33 cellular contexts compared by ENCODE assay signal in the genomic region with DNA sequence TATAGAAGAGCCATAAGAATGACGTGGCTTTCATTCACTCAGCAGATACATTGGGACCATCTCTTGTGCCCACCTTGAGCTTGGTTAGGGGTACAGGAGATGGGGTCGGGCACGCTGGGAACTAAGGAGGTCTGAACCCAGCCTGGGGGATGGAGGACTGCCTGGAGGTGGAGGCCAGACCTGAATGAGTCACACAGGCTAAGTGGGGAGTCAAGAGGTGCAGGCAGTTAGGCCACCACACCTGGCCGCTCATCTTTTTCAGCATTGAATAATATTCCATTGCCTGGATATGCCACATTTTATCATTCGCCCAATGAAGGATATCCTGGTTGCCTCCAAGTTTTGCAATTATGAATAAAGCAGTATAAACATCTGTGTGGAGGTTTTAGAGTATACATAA. TPM values are rescaled to one million over a fixed set of nuclear protein-coding genes. Genes with fewer than 3 reads are reported as not detected.
"Had no signal": no experiment of that assay in that cellular context is flagged by ENCODE, and none has a peak within 500 bp of the region (broad histone marks: within the 10 kb centered on the region; RNA-seq: fewer than 3 reads in every experiment).

No MANE protein-coding gene starts in this region.

- H3K9me3 ChIP-seq: esophagus muscularis mucosa, gastrocnemius medialis, heart left ventricle had no signal

- ATAC-seq: activated CD4-positive, CD25-positive, alpha-beta regulatory T cell treated with anti-CD3 and anti-CD28 coated beads, Interleukin-2, amount 50 U/mL, for 24 hours; activated CD8-positive, alpha-beta T cell treated with anti-CD3 and anti-CD28 coated beads for 36 hours; activated T-cell treated with anti-CD3 and anti-CD28 coated beads, Interleukin-2, amount 50 U/mL, for 4 hours; activated T-helper 17 cell treated with anti-CD3 and anti-CD28 coated beads, Interleukin-2, amount 50 U/mL, for 72 hours; effector memory CD8-positive, alpha-beta T cell; foreskin keratinocyte; gastrocnemius medialis; heart left ventricle had no signal

- H3K4me3 ChIP-seq: esophagus muscularis mucosa, gastrocnemius medialis, heart left ventricle had no signal

- H3K9me3 Mint-ChIP-seq: activated B cell treated with CpG ODN at 0.5 μM for 24 hours; activated CD8-positive, alpha-beta T cell treated with anti-CD3 and anti-CD28 coated beads for 36 hours; activated T-cell treated with anti-CD3 and anti-CD28 coated beads, Interleukin-2, amount 50 U/mL, for 4 hours; activated T-helper 17 cell treated with anti-CD3 and anti-CD28 coated beads, Interleukin-2, amount 50 U/mL, for 72 hours; central memory CD8-positive, alpha-beta T cell; effector memory CD8-positive, alpha-beta T cell; T-helper 2 cell treated with Interferon-gamma antibody and Interleukin-4, amounts not matched to agents 5 μg/mL and 100 μg/mL, for 36 hours had no signal

- FAIRE-seq: astrocyte, bronchial epithelial cell had no signal

- H3K4me1 ChIP-seq: foreskin keratinocyte had no signal

- H3K4me3 Mint-ChIP-seq: activated B cell treated with CpG ODN at 0.5 μM for 24 hours; activated CD8-positive, alpha-beta T cell treated with anti-CD3 and anti-CD28 coated beads for 36 hours; activated naive CD8-positive, alpha-beta T cell; activated T-cell treated with anti-CD3 and anti-CD28 coated beads, Interleukin-2, amount 50 U/mL, for 4 hours; activated T-helper 17 cell treated with anti-CD3 and anti-CD28 coated beads, Interleukin-2, amount 50 U/mL, for 72 hours; central memory CD8-positive, alpha-beta T cell; effector memory CD8-positive, alpha-beta T cell; T-helper 2 cell treated with Interferon-gamma antibody and Interleukin-4, amounts not matched to agents 5 μg/mL and 100 μg/mL, for 36 hours had no signal

- H3K27ac ChIP-seq: brain microvascular endothelial cell, esophagus muscularis mucosa, foreskin keratinocyte, gastrocnemius medialis, heart left ventricle, WERI-Rb-1 had no signal

- H3K36me3 Mint-ChIP-seq: activated naive CD8-positive, alpha-beta T cell had no signal

- H3K36me3 ChIP-seq: brain microvascular endothelial cell, esophagus muscularis mucosa, gastrocnemius medialis, heart left ventricle, WERI-Rb-1 had no signal

- H3K27me3 Mint-ChIP-seq: activated B cell treated with CpG ODN at 0.5 μM for 24 hours; activated CD8-positive, alpha-beta T cell treated with anti-CD3 and anti-CD28 coated beads for 36 hours; activated naive CD8-positive, alpha-beta T cell; activated T-helper 17 cell treated with anti-CD3 and anti-CD28 coated beads, Interleukin-2, amount 50 U/mL, for 72 hours; central memory CD8-positive, alpha-beta T cell; effector memory CD8-positive, alpha-beta T cell had no signal

- H3K27ac Mint-ChIP-seq: activated B cell treated with CpG ODN at 0.5 μM for 24 hours; activated CD8-positive, alpha-beta T cell treated with anti-CD3 and anti-CD28 coated beads for 36 hours; activated naive CD8-positive, alpha-beta T cell; activated T-helper 17 cell treated with anti-CD3 and anti-CD28 coated beads, Interleukin-2, amount 50 U/mL, for 72 hours; effector memory CD8-positive, alpha-beta T cell; T-helper 2 cell treated with Interferon-gamma antibody and Interleukin-4, amounts not matched to agents 5 μg/mL and 100 μg/mL, for 36 hours had no signal

- DNase-seq: activated B cell treated with CpG ODN at 0.5 μM for 24 hours; activated CD4-positive, alpha-beta T cell treated with anti-CD3 and anti-CD28 coated beads for 48 hours; activated CD4-positive, alpha-beta T cell treated with anti-CD3 and anti-CD28 coated beads, Interleukin-2, amount 50 U/mL, for 1 hour; activated CD4-positive, alpha-beta T cell treated with anti-CD3 and anti-CD28 coated beads, Interleukin-2, amount 50 U/mL, for 48 hours; activated CD8-positive, alpha-beta memory T cell treated with anti-CD3 and anti-CD28 coated beads for 24 hours; activated CD8-positive, alpha-beta T cell treated with anti-CD3 and anti-CD28 coated beads for 36 hours; activated effector memory CD4-positive, alpha-beta T cell treated with Interleukin-2 at 50 U/mL for 16 hours; activated gamma-delta T cell treated with Interleukin-2 at 50 U/mL for 16 hours; activated naive CD4-positive, alpha-beta T cell treated with anti-CD3 and anti-CD28 coated beads, Interleukin-2, amount 50 U/mL, for 16 hours; activated naive CD4-positive, alpha-beta T cell treated with Interleukin-2 at 50 U/mL for 16 hours; activated T-cell treated with anti-CD3 and anti-CD28 coated beads, Interleukin-2, amount 50 U/mL, for 4 hours; amniotic stem cell; anterior cingulate cortex; brain microvascular endothelial cell; cortex of kidney; dermis blood vessel endothelial cell; effector CD4-positive, alpha-beta T cell; effector memory CD8-positive, alpha-beta T cell; erythroblast; foreskin keratinocyte; gastrocnemius medialis; glutamatergic neuron; heart left ventricle; T1000; WERI-Rb-1 had no signal

RNA-seq across cellular contexts. Expression of gene CCDC116, which starts 29.4 kb away (rescaled TPM):
- total RNA-seq: bronchial epithelial cell had no signal
